Comparison of ENCODE assay signal across 8 cellular contexts in the genomic region with DNA sequence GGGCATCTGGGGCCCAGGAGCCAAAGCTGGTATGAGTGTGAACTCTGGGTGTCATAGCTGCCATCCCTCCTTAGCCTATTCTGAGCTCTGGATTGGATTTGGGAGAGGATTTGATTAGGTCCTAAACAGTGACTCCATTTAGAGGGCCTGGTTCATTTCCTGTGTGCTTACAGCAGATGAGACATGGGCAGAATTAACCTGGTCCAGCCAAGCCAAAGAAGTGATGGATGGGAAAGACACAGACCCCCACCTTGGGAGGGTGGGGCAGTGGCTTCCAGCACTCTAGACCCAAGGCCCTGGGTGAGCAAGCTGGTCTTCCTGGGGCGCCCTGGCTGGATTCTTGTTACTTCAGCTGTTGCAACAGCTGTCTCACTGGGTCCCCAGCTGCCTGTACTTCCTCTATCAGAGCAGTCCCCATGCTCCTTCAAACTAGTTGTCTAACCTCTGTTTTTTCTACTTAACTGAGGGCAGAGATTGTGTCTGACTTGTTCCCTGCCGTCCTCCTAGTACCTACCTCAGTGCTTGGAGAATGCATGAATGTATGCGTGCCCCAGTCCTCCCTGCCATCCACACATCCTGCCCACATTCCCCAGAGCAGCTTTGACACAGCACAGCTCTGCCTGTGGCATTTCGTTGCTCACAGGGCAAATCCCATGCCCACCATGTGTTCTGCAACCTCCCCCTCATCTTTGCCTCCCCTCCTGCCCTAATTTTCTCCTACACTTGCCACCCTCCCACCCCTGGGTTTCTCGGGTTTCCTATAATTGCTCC.
DNase-seq lines count a peak whose midpoint lies in the region; ATAC-seq and TF ChIP-seq lines count a peak whose summit lies in the region.

No MANE protein-coding gene starts in this region.

- ATAC-seq in HG03354 (IDR thresholded peaks at IDR 0.05; ENCODE audit: poor library complexity, severe bottlenecking, unreplicated experiment) (peak; percentile 40), HG02623 (IDR thresholded peaks at IDR 0.05; ENCODE audit: unreplicated experiment) (no peak)

- peaks cover 40% of the 10 kb centered on the region for H3K4me1 Mint-ChIP-seq in nephron

- peaks cover 12% of the 10 kb centered on the region for H3K36me3 ChIP-seq in SJCRH30

- H3K9me3 ChIP-seq in SJCRH30 (replicated peaks), result no peaks in the 10 kb centered on the region

- TF ChIP-seq CTCF in coronary artery (IDR thresholded peaks at IDR 0.05) (no peak), nephron (IDR thresholded peaks at IDR 0.05; ENCODE audit: unreplicated experiment in 3 of 3) (no peak)

- no peaks in the 10 kb centered on the region for H3K36me3 Mint-ChIP-seq in nephron (ENCODE audit: low read depth)

- peak overlapping the region; percentile 97 for H3K27ac ChIP-seq in SJCRH30
- peak overlapping the region; percentile 90 to 95 for H3K27ac ChIP-seq in coronary artery

- peaks cover 6% of the 10 kb centered on the region for H3K27me3 Mint-ChIP-seq in nephron (ENCODE audit: low read depth)

- peak; percentile 39 for DNase-seq in stimulated activated CD4-positive, alpha-beta T cell treated with anti-CD3 and anti-CD28 coated beads, Interleukin-15, amount 100 ng/mL, for 24 hours
- DNase-seq in stimulated activated CD4-positive, alpha-beta T cell treated with anti-CD3 and anti-CD28 coated beads, Interleukin-2, amount 100 ng/mL, for 48 hours, result no peak
- DNase-seq in SJCRH30 (peak; percentile 98 to 99), coronary artery (ENCODE audit: low spot score) (no peak), epidermal melanocyte (ENCODE audit: insufficient read length, low spot score) (no peak)

- H3K4me3 ChIP-seq in SJCRH30 (peak overlapping the region; percentile 4), coronary artery (no peak overlapping the region)

- H3K4me3 Mint-ChIP-seq in nephron, result peak overlapping the region in 1 of 3 experiments; percentile 9

- H3K27me3 ChIP-seq in SJCRH30, result no peaks in the 10 kb centered on the region

- no peaks in the 10 kb centered on the region for H3K9me3 Mint-ChIP-seq in nephron

- peaks cover 45% of the 10 kb centered on the region for H3K4me1 ChIP-seq in SJCRH30

- H3K27ac Mint-ChIP-seq in nephron, result peak overlapping the region; percentile 66 to 81 (median 74)

Comparison
In these comparisons a context has a peak if more than half of its experiments do, and no peak if none do; other contexts are left out.
1. DNase-seq: peak in stimulated activated CD4-positive, alpha-beta T cell treated with anti-CD3 and anti-CD28 coated beads, Interleukin-15, amount 100 ng/mL, for 24 hours (single experiment) and SJCRH30 (2 of 2); none in stimulated activated CD4-positive, alpha-beta T cell treated with anti-CD3 and anti-CD28 coated beads, Interleukin-2, amount 100 ng/mL, for 48 hours (0 of 2), coronary artery (single experiment) and epidermal melanocyte (single experiment).